Comparison of ENCODE assay signal across 13 cellular contexts in genomic region chr6:33994198-33995045, GRCh38.
"Had no signal": no experiment of that assay in that cellular context is flagged by ENCODE, and none has a peak within 500 bp of the region (broad histone marks: within the 10 kb centered on the region; RNA-seq: fewer than 3 reads in every experiment).

No MANE protein-coding gene starts in this region.

- ATAC-seq: stimulated activated naive CD8-positive, alpha-beta T cell treated with anti-CD3 and anti-CD28 coated beads, Interleukin-15, Interleukin-2, amounts not matched to agents 100 U/mL and 50 U/mL, for 24 hours had no signal

- H3K27me3 ChIP-seq: testis had no signal

- H3K27ac ChIP-seq: brain microvascular endothelial cell, esophagus squamous epithelium, left ventricle myocardium inferior, testis had no signal

- H3K36me3 ChIP-seq: brain microvascular endothelial cell, esophagus squamous epithelium, left ventricle myocardium inferior had no signal

- H3K9me3 ChIP-seq: testis had no signal

- DNase-seq: activated CD4-positive, alpha-beta T cell treated with anti-CD3 and anti-CD28 coated beads for 48 hours; activated CD8-positive, alpha-beta memory T cell treated with anti-CD3 and anti-CD28 coated beads for 24 hours; activated naive CD4-positive, alpha-beta T cell treated with anti-CD3 and anti-CD28 coated beads, Interleukin-2, amount 50 U/mL, for 16 hours; brain microvascular endothelial cell; esophagus squamous epithelium; foreskin fibroblast; left ventricle myocardium inferior; mesenchymal stem cell; stimulated activated CD4-positive, alpha-beta T cell treated with anti-CD3 and anti-CD28 coated beads, Interleukin-4, amount 100 ng/mL, for 1 hour; stimulated activated CD8-positive, alpha-beta memory T cell treated with anti-CD3 and anti-CD28 coated beads, Interleukin-4, amount 100 ng/mL, for 48 hours; stimulated activated naive CD8-positive, alpha-beta T cell treated with anti-CD3 and anti-CD28 coated beads, Interleukin-15, Interleukin-2, amounts not matched to agents 100 U/mL and 50 U/mL, for 24 hours; T-helper 9 cell; testis had no signal

- H3K4me3 ChIP-seq: esophagus squamous epithelium, left ventricle myocardium inferior, testis had no signal

- H3K4me1 ChIP-seq: esophagus squamous epithelium, left ventricle myocardium inferior, testis had no signal
